In the genomic region with DNA sequence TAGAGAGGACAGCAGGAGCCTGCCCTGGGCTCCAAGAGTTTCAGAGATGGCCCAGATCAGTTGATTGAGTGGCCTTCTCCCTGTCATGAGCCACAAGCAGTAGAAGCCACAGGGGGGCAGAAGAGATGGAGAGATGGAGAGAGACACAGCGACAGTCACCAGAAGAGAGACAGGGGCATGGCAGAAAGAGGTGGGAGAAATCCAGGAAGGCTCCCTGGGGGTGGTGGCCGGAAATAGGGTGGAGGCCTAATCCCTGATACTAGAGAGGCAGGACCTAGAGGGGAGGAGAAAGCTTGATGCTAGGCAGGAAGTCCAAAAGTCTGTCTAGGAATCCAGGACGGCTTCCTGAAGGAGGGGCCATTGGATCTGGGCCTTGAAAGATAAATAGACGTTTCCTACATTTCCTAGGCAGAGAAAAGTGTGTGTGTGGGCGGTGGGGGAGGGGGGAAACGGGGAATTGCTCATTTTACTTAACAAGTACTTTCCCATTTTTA, we compare ENCODE assay signal across 1 cellular context.
A peak's percentile ranks its signal among the peaks of the same experiment; 100 is the strongest.
TF ChIP-seq lines count a peak whose summit lies in the region.

No MANE protein-coding gene starts in this region.

TF ChIP-seq in K562, 482 proteins besides CTCF, POLR2A, EP300 and RAD21 (continued from another document):
- TF ChIP-seq, protein P1, sequence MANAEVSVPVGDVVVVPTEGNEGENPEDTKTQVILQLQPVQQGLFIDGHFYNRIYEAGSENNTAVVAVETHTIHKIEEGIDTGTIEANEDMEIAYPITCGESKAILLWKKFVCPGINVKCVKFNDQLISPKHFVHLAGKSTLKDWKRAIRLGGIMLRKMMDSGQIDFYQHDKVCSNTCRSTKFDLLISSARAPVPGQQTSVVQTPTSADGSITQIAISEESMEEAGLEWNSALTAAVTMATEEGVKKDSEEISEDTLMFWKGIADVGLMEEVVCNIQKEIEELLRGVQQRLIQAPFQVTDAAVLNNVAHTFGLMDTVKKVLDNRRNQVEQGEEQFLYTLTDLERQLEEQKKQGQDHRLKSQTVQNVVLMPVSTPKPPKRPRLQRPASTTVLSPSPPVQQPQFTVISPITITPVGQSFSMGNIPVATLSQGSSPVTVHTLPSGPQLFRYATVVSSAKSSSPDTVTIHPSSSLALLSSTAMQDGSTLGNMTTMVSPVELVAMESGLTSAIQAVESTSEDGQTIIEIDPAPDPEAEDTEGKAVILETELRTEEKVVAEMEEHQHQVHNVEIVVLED (CRISPR knock-in tag; IDR thresholded peaks at IDR 0.05), result no peak
- TF ChIP-seq, protein P2, sequence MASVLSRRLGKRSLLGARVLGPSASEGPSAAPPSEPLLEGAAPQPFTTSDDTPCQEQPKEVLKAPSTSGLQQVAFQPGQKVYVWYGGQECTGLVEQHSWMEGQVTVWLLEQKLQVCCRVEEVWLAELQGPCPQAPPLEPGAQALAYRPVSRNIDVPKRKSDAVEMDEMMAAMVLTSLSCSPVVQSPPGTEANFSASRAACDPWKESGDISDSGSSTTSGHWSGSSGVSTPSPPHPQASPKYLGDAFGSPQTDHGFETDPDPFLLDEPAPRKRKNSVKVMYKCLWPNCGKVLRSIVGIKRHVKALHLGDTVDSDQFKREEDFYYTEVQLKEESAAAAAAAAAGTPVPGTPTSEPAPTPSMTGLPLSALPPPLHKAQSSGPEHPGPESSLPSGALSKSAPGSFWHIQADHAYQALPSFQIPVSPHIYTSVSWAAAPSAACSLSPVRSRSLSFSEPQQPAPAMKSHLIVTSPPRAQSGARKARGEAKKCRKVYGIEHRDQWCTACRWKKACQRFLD (CRISPR knock-in tag; IDR thresholded peaks at IDR 0.05), result no peak
- TF ChIP-seq DPF2 (IDR thresholded peaks at IDR 0.05) (peak; percentile 57; the same call in 1 of the 2 replicates), CCAR2 (IDR thresholded peaks at IDR 0.05; ENCODE audit: low read depth, low read length) (no peak)
